ENCODE assay signal across 11 cellular contexts in genomic region chr13:99332456-99332855, GRCh38. TPM values are rescaled to one million over a fixed set of nuclear protein-coding genes. Genes with fewer than 3 reads are reported as not detected.
DNase-seq lines count a peak whose midpoint lies in the region; ATAC-seq and TF ChIP-seq lines count a peak whose summit lies in the region.
"Had no signal": no experiment of that assay in that cellular context is flagged by ENCODE, and none has a peak within 500 bp of the region (broad histone marks: within the 10 kb centered on the region; RNA-seq: fewer than 3 reads in every experiment).

No MANE protein-coding gene starts in this region.

- H3K4me2 ChIP-seq in osteoblast (ENCODE audit: insufficient read depth, low read length): no peak overlapping the region

- H3K9me3 Mint-ChIP-seq in stimulated activated naive CD8-positive, alpha-beta T cell treated with anti-CD3 and anti-CD28 coated beads, Interleukin-15, amount 100 ng/mL, for 72 hours: peaks cover 0 to 7% of the 10 kb centered on the region in 2 donors
- H3K9me3 Mint-ChIP-seq in activated naive CD8-positive, alpha-beta T cell treated with anti-CD3 and anti-CD28 coated beads for 36 hours: peaks cover 2% of the 10 kb centered on the region
- H3K9me3 Mint-ChIP-seq in natural killer cell: no peaks in the 10 kb centered on the region

- peaks cover 54% of the 10 kb centered on the region for H3K36me3 Mint-ChIP-seq in activated naive CD8-positive, alpha-beta T cell treated with anti-CD3 and anti-CD28 coated beads for 36 hours
- no peaks in the 10 kb centered on the region for H3K36me3 Mint-ChIP-seq in natural killer cell

- no peaks in the 10 kb centered on the region for H3K4me1 ChIP-seq in osteoblast (ENCODE audit: insufficient read depth, low read length)

- no peaks in the 10 kb centered on the region for H3K9me3 ChIP-seq in osteoblast (ENCODE audit: low read depth, low read length)
- H3K9me3 ChIP-seq: ovary had no signal

- H3K27ac ChIP-seq in osteoblast (ENCODE audit: low read depth, low read length): no peak overlapping the region
- H3K27ac ChIP-seq: ovary had no signal

- peaks cover 2% of the 10 kb centered on the region for H4K20me1 ChIP-seq in osteoblast (ENCODE audit: insufficient read depth, low read length)

- ATAC-seq in stimulated activated naive CD8-positive, alpha-beta T cell treated with anti-CD3 and anti-CD28 coated beads, Interleukin-15, Interleukin-2, amounts not matched to agents 100 U/mL and 50 U/mL, for 24 hours: peak; percentile 22
- no peak for ATAC-seq in stimulated activated naive CD8-positive, alpha-beta T cell treated with anti-CD3 and anti-CD28 coated beads, Interleukin-15, amount 100 ng/mL, for 72 hours
- ATAC-seq in HG03039 (IDR thresholded peaks at IDR 0.05; ENCODE audit: unreplicated experiment) (peak; percentile 19), natural killer cell (no peak), GM21619 (IDR thresholded peaks at IDR 0.05; ENCODE audit: unreplicated experiment) (no peak), omental fat pad (ENCODE audit: low FRiP score) (no peak)

- H3K4me3 ChIP-seq in osteoblast (ENCODE audit: insufficient read depth, low read length): no peak overlapping the region
- H3K4me3 ChIP-seq: ovary had no signal

- H3K4me3 Mint-ChIP-seq in stimulated activated naive CD8-positive, alpha-beta T cell treated with anti-CD3 and anti-CD28 coated beads, Interleukin-15, amount 100 ng/mL, for 72 hours: no peak overlapping the region
- no peak overlapping the region for H3K4me3 Mint-ChIP-seq in activated naive CD8-positive, alpha-beta T cell treated with anti-CD3 and anti-CD28 coated beads for 36 hours
- H3K4me3 Mint-ChIP-seq in natural killer cell: no peak overlapping the region

- peaks cover 77% of the 10 kb centered on the region for H3K4me1 Mint-ChIP-seq in stimulated activated naive CD8-positive, alpha-beta T cell treated with anti-CD3 and anti-CD28 coated beads, Interleukin-15, amount 100 ng/mL, for 72 hours
- peaks cover 52% of the 10 kb centered on the region for H3K4me1 Mint-ChIP-seq in activated naive CD8-positive, alpha-beta T cell treated with anti-CD3 and anti-CD28 coated beads for 36 hours
- H3K4me1 Mint-ChIP-seq in natural killer cell: peaks cover 19 to 21% of the 10 kb centered on the region in 2 donors

- peak overlapping the region in 1 of 2 donors; percentile 74 for H3K27ac Mint-ChIP-seq in stimulated activated naive CD8-positive, alpha-beta T cell treated with anti-CD3 and anti-CD28 coated beads, Interleukin-15, amount 100 ng/mL, for 72 hours
- peak overlapping the region; percentile 62 for H3K27ac Mint-ChIP-seq in activated naive CD8-positive, alpha-beta T cell treated with anti-CD3 and anti-CD28 coated beads for 36 hours
- no peak overlapping the region for H3K27ac Mint-ChIP-seq in natural killer cell

- intact Hi-C loops in natural killer cell (cut with micrococcal nuclease): no loop called here

- no peaks in the 10 kb centered on the region for H3K27me3 ChIP-seq in osteoblast (ENCODE audit: insufficient read depth, low read length)
- H3K27me3 ChIP-seq: ovary had no signal

- H2AFZ ChIP-seq in osteoblast (ENCODE audit: low read length): no peak overlapping the region

- no peaks in the 10 kb centered on the region for H3K27me3 Mint-ChIP-seq in stimulated activated naive CD8-positive, alpha-beta T cell treated with anti-CD3 and anti-CD28 coated beads, Interleukin-15, amount 100 ng/mL, for 72 hours
- no peaks in the 10 kb centered on the region for H3K27me3 Mint-ChIP-seq in activated naive CD8-positive, alpha-beta T cell treated with anti-CD3 and anti-CD28 coated beads for 36 hours
- H3K27me3 Mint-ChIP-seq in natural killer cell (ENCODE audit: low read depth in 2 of 2): no peaks in the 10 kb centered on the region

- no peaks in the 10 kb centered on the region for H3K79me2 ChIP-seq in osteoblast (ENCODE audit: insufficient read depth, low read length)

- TF ChIP-seq CTCF in osteoblast (IDR thresholded peaks at IDR 0.05; ENCODE audit: extremely low read depth, low read depth, low read length): no peak
- no peak for TF ChIP-seq CTCF in natural killer cell (IDR thresholded peaks at IDR 0.05)
- no peak for TF ChIP-seq CTCF in omental fat pad (IDR thresholded peaks at IDR 0.05)

- H3K36me3 ChIP-seq in osteoblast (ENCODE audit: insufficient read depth, low read length): no peaks in the 10 kb centered on the region
- H3K36me3 ChIP-seq: ovary had no signal

- no peak for DNase-seq in stimulated activated naive CD8-positive, alpha-beta T cell treated with anti-CD3 and anti-CD28 coated beads, Interleukin-15, Interleukin-2, amounts not matched to agents 100 U/mL and 50 U/mL, for 24 hours
- DNase-seq in stimulated activated naive CD8-positive, alpha-beta T cell treated with anti-CD3 and anti-CD28 coated beads, Interleukin-15, amount 100 ng/mL, for 72 hours: no peak
- no peak for DNase-seq in activated naive CD8-positive, alpha-beta T cell treated with anti-CD3 and anti-CD28 coated beads for 36 hours
- no peak for DNase-seq in osteoblast (ENCODE audit: insufficient read length, low spot score, missing footprints)
- no peak for DNase-seq in natural killer cell
- no peak for DNase-seq in omental fat pad (ENCODE audit: low spot score)
- DNase-seq: activated CD4-positive, alpha-beta T cell treated with anti-CD3 and anti-CD28 coated beads for 1 hour; DMS53; ovary had no signal

RNA-seq across cellular contexts. Expression of gene GPR183, which starts 25.3 kb away (rescaled TPM):
- 1 to 10 TPM; 4.3 to 4.5 TPM for total RNA-seq in activated naive CD8-positive, alpha-beta T cell treated with anti-CD3 and anti-CD28 coated beads for 36 hours
- total RNA-seq in osteoblast (0.29 and 0.36 TPM in 2 replicates), natural killer cell (10 to 100 TPM; 20.0 to 47.0 (median 41.1) TPM), omental fat pad (10 to 100 TPM; 17.2 to 73.5 (median 42.7) TPM)

Comparison
In these comparisons a context has a peak if more than half of its experiments do, and no peak if none do; other contexts are left out.
1. ATAC-seq: peak in stimulated activated naive CD8-positive, alpha-beta T cell treated with anti-CD3 and anti-CD28 coated beads, Interleukin-15, Interleukin-2, amounts not matched to agents 100 U/mL and 50 U/mL, for 24 hours (single experiment) and HG03039 (single experiment); none in stimulated activated naive CD8-positive, alpha-beta T cell treated with anti-CD3 and anti-CD28 coated beads, Interleukin-15, amount 100 ng/mL, for 72 hours (single experiment), natural killer cell (0 of 3), GM21619 (single experiment) and omental fat pad (single experiment).